ENCODE assay signal across 13 cellular contexts in the genomic region with DNA sequence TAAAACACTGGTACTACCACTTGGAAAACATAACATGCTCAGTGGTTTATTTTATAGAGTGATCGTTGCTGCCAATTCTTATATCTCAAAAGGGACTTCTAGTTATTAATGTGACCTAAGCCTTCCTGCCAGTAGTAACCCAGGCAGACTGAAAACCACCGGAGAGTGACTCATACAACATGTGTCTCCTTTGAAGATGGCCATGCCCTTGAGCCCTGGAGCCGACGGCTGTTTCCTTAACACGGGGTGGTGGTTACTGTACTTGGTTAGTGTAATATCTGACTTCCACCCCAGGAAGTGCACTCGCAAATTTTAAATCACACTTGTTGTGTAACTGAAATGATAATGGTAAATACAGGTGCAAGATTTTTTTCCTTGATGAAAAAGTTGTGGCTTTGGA. TPM values are rescaled to one million over a fixed set of nuclear protein-coding genes. Genes with fewer than 3 reads are reported as not detected.
DNase-seq lines count a peak whose midpoint lies in the region; ATAC-seq, FAIRE-seq and TF ChIP-seq lines count a peak whose summit lies in the region.
"Had no signal": no experiment of that assay in that cellular context is flagged by ENCODE, and none has a peak within 500 bp of the region (broad histone marks: within the 10 kb centered on the region; RNA-seq: fewer than 3 reads in every experiment).

No MANE protein-coding gene starts in this region.

- no peaks in the 10 kb centered on the region for H3K36me3 Mint-ChIP-seq in Calu3 (ENCODE audit: insufficient read depth, unreplicated experiment)
- H3K36me3 Mint-ChIP-seq in activated naive CD8-positive, alpha-beta T cell treated with anti-CD3 and anti-CD28 coated beads for 36 hours, result no peaks in the 10 kb centered on the region

- H3K4me3 Mint-ChIP-seq in Calu3 (ENCODE audit: low read depth, unreplicated experiment), result no peak overlapping the region
- H3K4me3 Mint-ChIP-seq in activated naive CD8-positive, alpha-beta T cell treated with anti-CD3 and anti-CD28 coated beads for 36 hours, result no peak overlapping the region

- ATAC-seq in IMR-90 (ENCODE audit: low read depth) (no peak), HG02852 (IDR thresholded peaks at IDR 0.05; ENCODE audit: unreplicated experiment) (no peak)
- ATAC-seq: left lobe of liver had no signal

- FAIRE-seq in kidney (lab: Jason Lieb, UNC), result no peak
- FAIRE-seq: G401.6 had no signal

- H2BK20ac ChIP-seq in IMR-90 (ENCODE audit: low read depth, low read length), result no peak overlapping the region

- POLR2A ChIA-PET in IMR-90 (lab: Charles Lee; ENCODE audit: unreplicated experiment), result no interaction called here

- no peak overlapping the region for H4K91ac ChIP-seq in IMR-90 (ENCODE audit: insufficient read depth, low read depth, low read length)

- intact Hi-C loops in Calu3 (cut with micrococcal nuclease; ENCODE audit: unreplicated experiment) (no loop called here), IMR-90 (cut with micrococcal nuclease) (no loop called here), kidney (cut with DNase I) (no loop called here), posterior cingulate gyrus (cut with DNase I) (no loop called here)

- peaks cover 21% of the 10 kb centered on the region for H3K27me3 Mint-ChIP-seq in Calu3 (ENCODE audit: unreplicated experiment)
- H3K27me3 Mint-ChIP-seq in activated naive CD8-positive, alpha-beta T cell treated with anti-CD3 and anti-CD28 coated beads for 36 hours, result peaks cover 49% of the 10 kb centered on the region

- H3K27ac ChIP-seq in IMR-90 (ENCODE audit: insufficient read depth, low read length), result no peak overlapping the region
- H3K27ac ChIP-seq in kidney (ENCODE audit: low read depth in 2 of 2, low read length in 2 of 2), result no peak overlapping the region
- H3K27ac ChIP-seq: colonic mucosa, thoracic aorta had no signal

- no peaks in the 10 kb centered on the region for H3K4me1 ChIP-seq in IMR-90 (ENCODE audit: control insufficient read depth, insufficient read depth, low read length)
- H3K4me1 ChIP-seq in kidney (ENCODE audit: control insufficient read depth in 1 of 2, insufficient read depth in 1 of 2, low read depth in 1 of 2, low read length in 2 of 2), result no peaks in the 10 kb centered on the region
- H3K4me1 ChIP-seq: colonic mucosa had no signal

- in situ Hi-C loops in IMR-90 (cut with MboI; ENCODE audit: low sequenced_read_pairs), result no loop called here

- H4K8ac ChIP-seq in IMR-90 (ENCODE audit: low read depth in 2 of 2, low read length in 2 of 2), result no peak overlapping the region

- CTCF ChIA-PET in Calu3 (lab: Charles Lee), result no interaction called here
- CTCF ChIA-PET in IMR-90 (lab: Yijun Ruan, JAX), result no interaction called here

- no peak overlapping the region for H3K23ac ChIP-seq in IMR-90 (ENCODE audit: low read depth, low read length)

- H3K4me3 ChIP-seq in IMR-90 (ENCODE audit: insufficient read depth, low read depth, low read length), result no peak overlapping the region
- H3K4me3 ChIP-seq in kidney (ENCODE audit: low read length in 2 of 2), result no peak overlapping the region
- H3K4me3 ChIP-seq: colonic mucosa, thoracic aorta had no signal

- H2AK9ac ChIP-seq in IMR-90 (replicated peaks; ENCODE audit: low read depth, low read length, poor library complexity), result no peak overlapping the region

- H3K9ac ChIP-seq in IMR-90 (ENCODE audit: low read depth, low read length) (no peak overlapping the region), kidney (ENCODE audit: low read length in 2 of 2) (no peak overlapping the region)

- no peak overlapping the region for H3K56ac ChIP-seq in IMR-90 (ENCODE audit: extremely low read depth, insufficient read depth, low read length)

- no peak overlapping the region for H2BK5ac ChIP-seq in IMR-90 (ENCODE audit: low read depth, low read length, poor library complexity, severe bottlenecking)

- DNase-seq in Calu3 (peak; percentile 48), IMR-90 (peak; percentile 15), kidney (peak; percentile 31), posterior cingulate gyrus (no peak), AG20443 (ENCODE audit: low spot score) (no peak)
- peak; percentile 22 for DNase-seq in activated naive CD8-positive, alpha-beta T cell treated with anti-CD3 and anti-CD28 coated beads for 36 hours
- DNase-seq in activated effector memory CD4-positive, alpha-beta T cell treated with anti-CD3 and anti-CD28 coated beads, Interleukin-2, amount 50 U/mL, for 16 hours, result no peak
- DNase-seq: colonic mucosa, NCI-H82 had no signal

- TF ChIP-seq POLR2A in IMR-90 (IDR thresholded peaks at IDR 0.05; ENCODE audit: low read depth, low read length), result no peak

- 20% methylated on average over 1 of the region's 6 CpGs; no CpG with 5 or more reads in 1 of the 2 experiments for WGBS in IMR-90 (ENCODE audit: extremely low coverage in 2 of 2, insufficient read length in 1 of 2), 2 experiments

- no peak overlapping the region for H2AFZ ChIP-seq in IMR-90 (replicated peaks; ENCODE audit: low read length, poor library complexity)

- H3K9me3 ChIP-seq in IMR-90 (ENCODE audit: control insufficient read depth, insufficient read depth, low read length) (0 out of 2 replicates have a peak, but pooled peaks cover 2% of the 10 kb centered on the region), kidney (ENCODE audit: control insufficient read depth in 1 of 2, low read length in 2 of 2) (no peaks in the 10 kb centered on the region)
- H3K9me3 ChIP-seq: colonic mucosa, thoracic aorta had no signal

- H3K27ac Mint-ChIP-seq in Calu3 (ENCODE audit: unreplicated experiment), result no peak overlapping the region
- no peak overlapping the region for H3K27ac Mint-ChIP-seq in activated naive CD8-positive, alpha-beta T cell treated with anti-CD3 and anti-CD28 coated beads for 36 hours

- no peak overlapping the region for H3K18ac ChIP-seq in IMR-90 (ENCODE audit: low read depth, low read length)

- no peaks in the 10 kb centered on the region for H3K9me1 ChIP-seq in IMR-90 (ENCODE audit: insufficient read depth, low read length)

- H2BK120ac ChIP-seq in IMR-90 (ENCODE audit: low read depth, low read length), result no peak overlapping the region

- no peaks in the 10 kb centered on the region for H3K36me3 ChIP-seq in IMR-90 (ENCODE audit: control insufficient read depth, insufficient read depth, low read length)
- no peaks in the 10 kb centered on the region for H3K36me3 ChIP-seq in kidney (ENCODE audit: control insufficient read depth in 1 of 2, insufficient read depth in 2 of 2, low read length in 2 of 2)
- H3K36me3 ChIP-seq: colonic mucosa, thoracic aorta had no signal

- no peaks in the 10 kb centered on the region for H4K20me1 ChIP-seq in IMR-90 (ENCODE audit: insufficient read depth, low read length)

- no peak overlapping the region for H2AK5ac ChIP-seq in IMR-90 (ENCODE audit: low read depth, low read length)

- peaks cover 19% of the 10 kb centered on the region for H3K4me1 Mint-ChIP-seq in Calu3 (ENCODE audit: low read depth, unreplicated experiment)
- H3K4me1 Mint-ChIP-seq in activated naive CD8-positive, alpha-beta T cell treated with anti-CD3 and anti-CD28 coated beads for 36 hours, result peaks cover 6% of the 10 kb centered on the region

- dilution Hi-C loops in IMR-90 (cut with HindIII; ENCODE audit: low sequenced_read_pairs, unreplicated experiment), result no loop called here

- H3K4me2 ChIP-seq in IMR-90 (ENCODE audit: low read depth, low read length), result no peak overlapping the region

- H3K9me3 Mint-ChIP-seq in Calu3 (ENCODE audit: low read depth, unreplicated experiment), result no peaks in the 10 kb centered on the region
- no peaks in the 10 kb centered on the region for H3K9me3 Mint-ChIP-seq in activated naive CD8-positive, alpha-beta T cell treated with anti-CD3 and anti-CD28 coated beads for 36 hours

- no peak for TF ChIP-seq RAD21 in IMR-90 (IDR thresholded peaks at IDR 0.05; ENCODE audit: low read length)

- H4K5ac ChIP-seq in IMR-90 (ENCODE audit: low read depth, low read length), result no peak overlapping the region

- no peak overlapping the region for H3K14ac ChIP-seq in IMR-90 (replicated peaks; ENCODE audit: low read depth, low read length)

- TF ChIP-seq CTCF in Calu3 (IDR thresholded peaks at IDR 0.05; ENCODE audit: unreplicated experiment), result no peak
- no peak for TF ChIP-seq CTCF in IMR-90 (conservative IDR thresholded peaks at IDR 0.05; ENCODE audit: low read depth, low read length)
- no peak for TF ChIP-seq CTCF in kidney (IDR thresholded peaks at IDR 0.05; ENCODE audit: borderline replicate concordance, extremely low read depth, insufficient read depth)

- BruUV-seq in Calu3 (replicated peaks; lab: Mats Ljungman, UMichigan) (no TSS peak), IMR-90 (replicated peaks; lab: Mats Ljungman, UMichigan) (no TSS peak)

- no peaks in the 10 kb centered on the region for H3K79me1 ChIP-seq in IMR-90 (ENCODE audit: low read depth in 1 of 2, low read length in 2 of 2)

- H3K4ac ChIP-seq in IMR-90 (ENCODE audit: low read depth, low read length), result no peak overlapping the region

- H3K27me3 ChIP-seq in IMR-90 (ENCODE audit: control insufficient read depth, insufficient read depth, low read length), result peaks cover 2% of the 10 kb centered on the region
- H3K27me3 ChIP-seq: colonic mucosa had no signal

- H2BK15ac ChIP-seq in IMR-90 (ENCODE audit: low read depth, low read length), result no peak overlapping the region

TF ChIP-seq in IMR-90, 13 proteins besides CTCF, POLR2A, EP300 and RAD21 (continues in another document):
- no peak for TF ChIP-seq RFX5 (IDR thresholded peaks at IDR 0.05; ENCODE audit: low read depth, low read length)
- TF ChIP-seq BHLHE40 (IDR thresholded peaks at IDR 0.05; ENCODE audit: low read depth, low read length), result no peak
- no peak for TF ChIP-seq RCOR1 (IDR thresholded peaks at IDR 0.05; ENCODE audit: insufficient replicate concordance, low read length)
- no peak for TF ChIP-seq FOS (IDR thresholded peaks at IDR 0.05; ENCODE audit: low read depth, low read length)
- TF ChIP-seq, protein P1, sequence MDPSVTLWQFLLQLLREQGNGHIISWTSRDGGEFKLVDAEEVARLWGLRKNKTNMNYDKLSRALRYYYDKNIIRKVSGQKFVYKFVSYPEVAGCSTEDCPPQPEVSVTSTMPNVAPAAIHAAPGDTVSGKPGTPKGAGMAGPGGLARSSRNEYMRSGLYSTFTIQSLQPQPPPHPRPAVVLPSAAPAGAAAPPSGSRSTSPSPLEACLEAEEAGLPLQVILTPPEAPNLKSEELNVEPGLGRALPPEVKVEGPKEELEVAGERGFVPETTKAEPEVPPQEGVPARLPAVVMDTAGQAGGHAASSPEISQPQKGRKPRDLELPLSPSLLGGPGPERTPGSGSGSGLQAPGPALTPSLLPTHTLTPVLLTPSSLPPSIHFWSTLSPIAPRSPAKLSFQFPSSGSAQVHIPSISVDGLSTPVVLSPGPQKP (IDR thresholded peaks at IDR 0.05; ENCODE audit: borderline replicate concordance, low read depth, low read length), result no peak
- no peak for TF ChIP-seq MAFK (IDR thresholded peaks at IDR 0.05; ENCODE audit: low read depth, low read length)
- TF ChIP-seq SMC3 (IDR thresholded peaks at IDR 0.05; ENCODE audit: low read depth, low read length), result no peak

RNA-seq across cellular contexts. Expression of a gene that starts 30.5 kb away (rescaled TPM):
- 0.05 TPM in 2 replicates for total RNA-seq in Calu3 (2022)
- under 0.01 TPM in 2 replicates for total RNA-seq in IMR-90 (2012; rRNA removed)
- 0.09 and 0.22 TPM in 2 replicates for polyA plus RNA-seq in IMR-90 (2012; rRNA removed)
- polyA plus RNA-seq in IMR-90 (2012; cell fraction: cytosol; rRNA removed), result 0.02 and 0.08 TPM in 2 replicates
- 0.97 and 2.2 TPM in 2 replicates for polyA plus RNA-seq in IMR-90 (2012; cell fraction: nucleus; rRNA removed; ENCODE audit: low replicate concordance)
- total RNA-seq in activated naive CD8-positive, alpha-beta T cell treated with anti-CD3 and anti-CD28 coated beads for 36 hours, result under 1 TPM; 0.21 to 0.28 TPM
- total RNA-seq in kidney, result 0.16 TPM
- 0.13 TPM for polyA plus RNA-seq in kidney (ENCODE audit: insufficient read depth, low read depth, low replicate concordance)

Comparison
In these comparisons a context has a peak if more than half of its experiments do, and no peak if none do; other contexts are left out.
1. DNase-seq: peak in Calu3 (single experiment), IMR-90 (single experiment), activated naive CD8-positive, alpha-beta T cell treated with anti-CD3 and anti-CD28 coated beads for 36 hours (single experiment) and kidney (single experiment); none in activated effector memory CD4-positive, alpha-beta T cell treated with anti-CD3 and anti-CD28 coated beads, Interleukin-2, amount 50 U/mL, for 16 hours (single experiment), posterior cingulate gyrus (0 of 10) and AG20443 (single experiment).